ENCODE assay signal across 1 cellular context in the genomic region with DNA sequence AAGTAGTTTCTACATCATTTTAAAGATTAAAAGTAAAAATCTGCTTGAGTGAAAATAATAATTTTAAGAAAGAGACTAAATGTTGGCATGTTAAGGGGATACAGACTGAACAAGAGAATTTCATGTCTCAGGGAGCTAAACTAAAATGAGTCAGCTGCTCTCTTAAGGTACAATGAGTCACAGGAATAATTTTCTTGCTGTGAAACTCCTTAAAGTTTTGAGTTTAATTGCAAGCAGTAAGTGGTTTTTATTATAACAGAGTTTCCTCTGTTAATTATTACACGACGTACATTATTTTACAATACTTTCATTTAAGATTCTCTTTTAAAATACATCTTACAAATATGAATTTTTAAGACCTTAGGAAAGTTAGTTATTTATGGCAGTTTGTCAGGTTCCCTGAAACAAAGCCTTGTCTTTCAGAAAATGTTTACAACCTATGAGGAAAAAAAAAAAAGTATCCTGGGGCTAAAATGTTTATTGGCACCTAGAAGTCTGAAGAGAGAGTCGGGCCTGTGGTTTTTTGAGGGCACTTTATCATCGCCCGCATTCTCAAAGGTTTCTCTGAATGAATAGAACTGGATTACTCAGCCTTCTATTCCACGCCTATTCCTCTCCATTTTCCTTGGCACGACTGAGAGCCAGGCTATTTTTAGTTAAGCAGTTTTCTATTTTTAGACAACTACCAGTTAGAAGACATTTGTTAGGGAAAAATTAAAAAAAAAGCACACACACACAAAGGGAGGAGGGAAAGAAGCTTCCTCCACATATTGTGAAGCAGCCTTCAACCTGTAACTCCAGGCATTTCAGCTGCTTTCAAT.
A peak's percentile ranks its signal among the peaks of the same experiment; 100 is the strongest.
TF ChIP-seq lines count a peak whose summit lies in the region.

No MANE protein-coding gene starts in this region.

TF ChIP-seq in K562, 482 proteins besides CTCF, POLR2A, EP300 and RAD21 (continued from another document):
- TF ChIP-seq, protein P1, sequence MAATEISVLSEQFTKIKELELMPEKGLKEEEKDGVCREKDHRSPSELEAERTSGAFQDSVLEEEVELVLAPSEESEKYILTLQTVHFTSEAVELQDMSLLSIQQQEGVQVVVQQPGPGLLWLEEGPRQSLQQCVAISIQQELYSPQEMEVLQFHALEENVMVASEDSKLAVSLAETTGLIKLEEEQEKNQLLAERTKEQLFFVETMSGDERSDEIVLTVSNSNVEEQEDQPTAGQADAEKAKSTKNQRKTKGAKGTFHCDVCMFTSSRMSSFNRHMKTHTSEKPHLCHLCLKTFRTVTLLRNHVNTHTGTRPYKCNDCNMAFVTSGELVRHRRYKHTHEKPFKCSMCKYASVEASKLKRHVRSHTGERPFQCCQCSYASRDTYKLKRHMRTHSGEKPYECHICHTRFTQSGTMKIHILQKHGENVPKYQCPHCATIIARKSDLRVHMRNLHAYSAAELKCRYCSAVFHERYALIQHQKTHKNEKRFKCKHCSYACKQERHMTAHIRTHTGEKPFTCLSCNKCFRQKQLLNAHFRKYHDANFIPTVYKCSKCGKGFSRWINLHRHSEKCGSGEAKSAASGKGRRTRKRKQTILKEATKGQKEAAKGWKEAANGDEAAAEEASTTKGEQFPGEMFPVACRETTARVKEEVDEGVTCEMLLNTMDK (IDR thresholded peaks at IDR 0.05; ENCODE audit: borderline replicate concordance, insufficient read depth, low read depth, low read length, poor library complexity, severe bottlenecking) = no peak
- no peak for TF ChIP-seq CTBP1 (IDR thresholded peaks at IDR 0.05; ENCODE audit: borderline replicate concordance)
- TF ChIP-seq, protein P2, sequence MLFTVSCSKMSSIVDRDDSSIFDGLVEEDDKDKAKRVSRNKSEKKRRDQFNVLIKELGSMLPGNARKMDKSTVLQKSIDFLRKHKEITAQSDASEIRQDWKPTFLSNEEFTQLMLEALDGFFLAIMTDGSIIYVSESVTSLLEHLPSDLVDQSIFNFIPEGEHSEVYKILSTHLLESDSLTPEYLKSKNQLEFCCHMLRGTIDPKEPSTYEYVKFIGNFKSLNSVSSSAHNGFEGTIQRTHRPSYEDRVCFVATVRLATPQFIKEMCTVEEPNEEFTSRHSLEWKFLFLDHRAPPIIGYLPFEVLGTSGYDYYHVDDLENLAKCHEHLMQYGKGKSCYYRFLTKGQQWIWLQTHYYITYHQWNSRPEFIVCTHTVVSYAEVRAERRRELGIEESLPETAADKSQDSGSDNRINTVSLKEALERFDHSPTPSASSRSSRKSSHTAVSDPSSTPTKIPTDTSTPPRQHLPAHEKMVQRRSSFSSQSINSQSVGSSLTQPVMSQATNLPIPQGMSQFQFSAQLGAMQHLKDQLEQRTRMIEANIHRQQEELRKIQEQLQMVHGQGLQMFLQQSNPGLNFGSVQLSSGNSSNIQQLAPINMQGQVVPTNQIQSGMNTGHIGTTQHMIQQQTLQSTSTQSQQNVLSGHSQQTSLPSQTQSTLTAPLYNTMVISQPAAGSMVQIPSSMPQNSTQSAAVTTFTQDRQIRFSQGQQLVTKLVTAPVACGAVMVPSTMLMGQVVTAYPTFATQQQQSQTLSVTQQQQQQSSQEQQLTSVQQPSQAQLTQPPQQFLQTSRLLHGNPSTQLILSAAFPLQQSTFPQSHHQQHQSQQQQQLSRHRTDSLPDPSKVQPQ (CRISPR knock-in tag; IDR thresholded peaks at IDR 0.05; ENCODE audit: borderline replicate concordance) = no peak
- TF ChIP-seq, protein P3, sequence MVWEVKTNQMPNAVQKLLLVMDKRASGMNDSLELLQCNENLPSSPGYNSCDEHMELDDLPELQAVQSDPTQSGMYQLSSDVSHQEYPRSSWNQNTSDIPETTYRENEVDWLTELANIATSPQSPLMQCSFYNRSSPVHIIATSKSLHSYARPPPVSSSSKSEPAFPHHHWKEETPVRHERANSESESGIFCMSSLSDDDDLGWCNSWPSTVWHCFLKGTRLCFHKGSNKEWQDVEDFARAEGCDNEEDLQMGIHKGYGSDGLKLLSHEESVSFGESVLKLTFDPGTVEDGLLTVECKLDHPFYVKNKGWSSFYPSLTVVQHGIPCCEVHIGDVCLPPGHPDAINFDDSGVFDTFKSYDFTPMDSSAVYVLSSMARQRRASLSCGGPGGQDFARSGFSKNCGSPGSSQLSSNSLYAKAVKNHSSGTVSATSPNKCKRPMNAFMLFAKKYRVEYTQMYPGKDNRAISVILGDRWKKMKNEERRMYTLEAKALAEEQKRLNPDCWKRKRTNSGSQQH (CRISPR knock-in tag; IDR thresholded peaks at IDR 0.05) = no peak
- TF ChIP-seq SMARCA4 (IDR thresholded peaks at IDR 0.05) = 0 out of 2 replicates have a peak, but pooled peaks have one; percentile 39
- TF ChIP-seq ZNF644 (tag; IDR thresholded peaks at IDR 0.05; ENCODE audit: low read depth) = 0 out of 2 replicates have a peak, but pooled peaks have one; percentile 32
- no peak for TF ChIP-seq DDX20 (tag; IDR thresholded peaks at IDR 0.05; ENCODE audit: low read depth)
- TF ChIP-seq, protein P4, sequence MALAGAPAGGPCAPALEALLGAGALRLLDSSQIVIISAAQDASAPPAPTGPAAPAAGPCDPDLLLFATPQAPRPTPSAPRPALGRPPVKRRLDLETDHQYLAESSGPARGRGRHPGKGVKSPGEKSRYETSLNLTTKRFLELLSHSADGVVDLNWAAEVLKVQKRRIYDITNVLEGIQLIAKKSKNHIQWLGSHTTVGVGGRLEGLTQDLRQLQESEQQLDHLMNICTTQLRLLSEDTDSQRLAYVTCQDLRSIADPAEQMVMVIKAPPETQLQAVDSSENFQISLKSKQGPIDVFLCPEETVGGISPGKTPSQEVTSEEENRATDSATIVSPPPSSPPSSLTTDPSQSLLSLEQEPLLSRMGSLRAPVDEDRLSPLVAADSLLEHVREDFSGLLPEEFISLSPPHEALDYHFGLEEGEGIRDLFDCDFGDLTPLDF (CRISPR knock-in tag; IDR thresholded peaks at IDR 0.05) = no peak
- 0 out of 2 replicates have a peak, but pooled peaks have one; percentile 3 for TF ChIP-seq ZNF384 (IDR thresholded peaks at IDR 0.05; ENCODE audit: low read depth, low read length)
- peak; percentile 88 for TF ChIP-seq MEF2A (IDR thresholded peaks at IDR 0.05; ENCODE audit: control insufficient read depth, low read depth, low read length)
- TF ChIP-seq ZNF41 (CRISPR knock-in tag; conservative IDR thresholded peaks at IDR 0.05) = no peak
- TF ChIP-seq, protein P5, sequence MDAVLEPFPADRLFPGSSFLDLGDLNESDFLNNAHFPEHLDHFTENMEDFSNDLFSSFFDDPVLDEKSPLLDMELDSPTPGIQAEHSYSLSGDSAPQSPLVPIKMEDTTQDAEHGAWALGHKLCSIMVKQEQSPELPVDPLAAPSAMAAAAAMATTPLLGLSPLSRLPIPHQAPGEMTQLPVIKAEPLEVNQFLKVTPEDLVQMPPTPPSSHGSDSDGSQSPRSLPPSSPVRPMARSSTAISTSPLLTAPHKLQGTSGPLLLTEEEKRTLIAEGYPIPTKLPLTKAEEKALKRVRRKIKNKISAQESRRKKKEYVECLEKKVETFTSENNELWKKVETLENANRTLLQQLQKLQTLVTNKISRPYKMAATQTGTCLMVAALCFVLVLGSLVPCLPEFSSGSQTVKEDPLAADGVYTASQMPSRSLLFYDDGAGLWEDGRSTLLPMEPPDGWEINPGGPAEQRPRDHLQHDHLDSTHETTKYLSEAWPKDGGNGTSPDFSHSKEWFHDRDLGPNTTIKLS (IDR thresholded peaks at IDR 0.05; ENCODE audit: borderline replicate concordance, low read depth) = no peak
- TF ChIP-seq FOSL1 (tag; conservative IDR thresholded peaks at IDR 0.05) = peak; percentile 74
- TF ChIP-seq MEF2D (tag; conservative IDR thresholded peaks at IDR 0.05; ENCODE audit: low read depth) = peak; percentile 95
- no peak for TF ChIP-seq SETDB1 (IDR thresholded peaks at IDR 0.05; ENCODE audit: low read length)
- TF ChIP-seq, protein P6, sequence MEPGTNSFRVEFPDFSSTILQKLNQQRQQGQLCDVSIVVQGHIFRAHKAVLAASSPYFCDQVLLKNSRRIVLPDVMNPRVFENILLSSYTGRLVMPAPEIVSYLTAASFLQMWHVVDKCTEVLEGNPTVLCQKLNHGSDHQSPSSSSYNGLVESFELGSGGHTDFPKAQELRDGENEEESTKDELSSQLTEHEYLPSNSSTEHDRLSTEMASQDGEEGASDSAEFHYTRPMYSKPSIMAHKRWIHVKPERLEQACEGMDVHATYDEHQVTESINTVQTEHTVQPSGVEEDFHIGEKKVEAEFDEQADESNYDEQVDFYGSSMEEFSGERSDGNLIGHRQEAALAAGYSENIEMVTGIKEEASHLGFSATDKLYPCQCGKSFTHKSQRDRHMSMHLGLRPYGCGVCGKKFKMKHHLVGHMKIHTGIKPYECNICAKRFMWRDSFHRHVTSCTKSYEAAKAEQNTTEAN (CRISPR knock-in tag; IDR thresholded peaks at IDR 0.05) = no peak
- no peak for TF ChIP-seq MBD2 (IDR thresholded peaks at IDR 0.05; ENCODE audit: borderline replicate concordance, low read depth)
- TF ChIP-seq HOXB6 (CRISPR knock-in tag; IDR thresholded peaks at IDR 0.05; ENCODE audit: borderline replicate concordance) = no peak
- TF ChIP-seq SMARCE1 (IDR thresholded peaks at IDR 0.05) = 0 out of 2 replicates have a peak, but pooled peaks have one; percentile 19
